In the genomic region with DNA sequence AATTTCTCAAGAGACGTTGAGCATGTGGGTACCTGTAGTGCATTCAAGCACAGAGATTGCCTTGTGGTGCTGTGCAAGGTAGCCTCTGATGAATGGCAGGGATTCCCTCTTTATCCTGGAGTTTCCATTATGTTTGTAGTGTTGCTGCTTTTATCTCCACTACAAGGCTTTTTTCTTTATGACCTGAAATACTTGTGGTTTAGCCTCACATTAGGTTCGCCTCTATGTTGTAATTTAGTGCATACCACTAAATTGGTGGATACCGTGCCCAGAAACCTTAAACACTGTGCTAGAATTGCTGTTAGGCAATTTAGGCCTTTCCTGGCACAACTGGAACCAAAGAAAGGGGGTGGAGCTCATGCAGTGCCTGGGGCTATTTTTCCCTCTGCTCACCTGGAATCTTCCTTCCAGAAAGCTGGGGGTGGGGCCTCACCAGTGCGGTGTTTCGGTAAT, we compare ENCODE assay signal across 12 cellular contexts.
DNase-seq lines count a peak whose midpoint lies in the region; ATAC-seq lines count a peak whose summit lies in the region.
"Had no signal": no experiment of that assay in that cellular context is flagged by ENCODE, and none has a peak within 500 bp of the region (broad histone marks: within the 10 kb centered on the region; RNA-seq: fewer than 3 reads in every experiment).

No MANE protein-coding gene starts in this region.

- peaks cover 2% of the 10 kb centered on the region for H3K4me1 ChIP-seq in mesenchymal stem cell (ENCODE audit: control insufficient read depth, insufficient read depth, low read depth, low read length)

- H3K4me2 ChIP-seq in mesenchymal stem cell (ENCODE audit: low read length, poor library complexity, severe bottlenecking), result no peak overlapping the region

- no peak overlapping the region for H3K14ac ChIP-seq in mesenchymal stem cell (ENCODE audit: low read length in 2 of 2)

- peaks cover 14 to 22% of the 10 kb centered on the region in 2 donors for H3K4me1 Mint-ChIP-seq in natural killer cell treated with Interleukin-12 subunit alpha and Interleukin-12 subunit beta and Interleukin-15 and Interleukin-18, amount 100 ng/mL, for 72 hours (ENCODE audit: low read depth in 2 of 2)

- H3K23ac ChIP-seq in mesenchymal stem cell (ENCODE audit: low read length in 2 of 2), result no peak overlapping the region

- no peak overlapping the region for H3K4me3 ChIP-seq in mesenchymal stem cell (ENCODE audit: insufficient read depth in 1 of 2, low read depth in 1 of 2, low read length in 2 of 2)
- H3K4me3 ChIP-seq: pancreas had no signal

- DNase-seq in EH (ENCODE audit: low read depth) (peak; percentile 70), NCI-H187 treated with DMSO at 0.1 percent for 48 hours (lab: John Stamatoyannopoulos, UW) (peak; percentile 96), caudate nucleus (lab: John Stamatoyannopoulos, UW) (no peak), mesenchymal stem cell (peak; percentile 87), Right ventricle myocardium inferior (ENCODE audit: missing footprints) (no peak), inferior parietal cortex (ENCODE audit: extremely low spot score) (no peak)
- DNase-seq in natural killer cell treated with Interleukin-12 subunit alpha and Interleukin-12 subunit beta and Interleukin-15 and Interleukin-18, amount 100 ng/mL, for 72 hours (ENCODE audit: low spot score), result no peak
- DNase-seq: activated CD4-positive, alpha-beta T cell treated with anti-CD3 and anti-CD28 coated beads, Interleukin-2, amount 50 U/mL, for 4 hours; NCI-H774; pancreas had no signal

- H2BK5ac ChIP-seq in mesenchymal stem cell (ENCODE audit: low read depth, low read length, poor library complexity, severe bottlenecking), result no peak overlapping the region

- H3K4ac ChIP-seq in mesenchymal stem cell (ENCODE audit: low read depth in 1 of 2, low read length in 2 of 2), result no peak overlapping the region

- H3K9me3 Mint-ChIP-seq in natural killer cell treated with Interleukin-12 subunit alpha and Interleukin-12 subunit beta and Interleukin-15 and Interleukin-18, amount 100 ng/mL, for 72 hours, result no peaks in the 10 kb centered on the region
- H3K9me3 Mint-ChIP-seq: stimulated activated naive CD8-positive, alpha-beta T cell treated with anti-CD3 and anti-CD28 coated beads, Interleukin-15, Interleukin-2, amounts not matched to agents 100 ng/mL and 50 ng/mL, for 24 hours had no signal

- no peak overlapping the region for H2BK12ac ChIP-seq in mesenchymal stem cell (ENCODE audit: low read length in 2 of 2)

- no peak overlapping the region for H3K18ac ChIP-seq in mesenchymal stem cell (ENCODE audit: low read depth in 1 of 2, low read length in 2 of 2)

- no peaks in the 10 kb centered on the region for H3K9me3 ChIP-seq in mesenchymal stem cell (ENCODE audit: control insufficient read depth, low read length)
- H3K9me3 ChIP-seq: pancreas had no signal

- H3K36me3 Mint-ChIP-seq in natural killer cell treated with Interleukin-12 subunit alpha and Interleukin-12 subunit beta and Interleukin-15 and Interleukin-18, amount 100 ng/mL, for 72 hours, result no peaks in the 10 kb centered on the region

- H4K91ac ChIP-seq in mesenchymal stem cell (ENCODE audit: low read length), result no peak overlapping the region

- ATAC-seq in natural killer cell treated with Interleukin-12 subunit alpha and Interleukin-12 subunit beta and Interleukin-15 and Interleukin-18, amount 100 ng/mL, for 72 hours, result no peak
- ATAC-seq in Right ventricle myocardium inferior (no peak), GM18867 (IDR thresholded peaks at IDR 0.05; ENCODE audit: unreplicated experiment) (no peak)

- WGBS in mesenchymal stem cell, result 66% methylated on average over 5 of the region's 5 CpGs

- H4K8ac ChIP-seq in mesenchymal stem cell (ENCODE audit: low read length), result no peak overlapping the region

- H3K9ac ChIP-seq in mesenchymal stem cell (ENCODE audit: low read length), result peak overlapping the region; percentile 41

- no peak overlapping the region for H3K27ac Mint-ChIP-seq in natural killer cell treated with Interleukin-12 subunit alpha and Interleukin-12 subunit beta and Interleukin-15 and Interleukin-18, amount 100 ng/mL, for 72 hours
- H3K27ac Mint-ChIP-seq: stimulated activated naive CD8-positive, alpha-beta T cell treated with anti-CD3 and anti-CD28 coated beads, Interleukin-15, Interleukin-2, amounts not matched to agents 100 ng/mL and 50 ng/mL, for 24 hours had no signal

- no peak overlapping the region for H2BK120ac ChIP-seq in mesenchymal stem cell (ENCODE audit: low read depth, low read length)

- no peak overlapping the region for H2BK15ac ChIP-seq in mesenchymal stem cell (ENCODE audit: low read depth, poor library complexity, severe bottlenecking)

- intact Hi-C loops in Right ventricle myocardium inferior (cut with DNase I), result no loop called here

- no peaks in the 10 kb centered on the region for H3K27me3 Mint-ChIP-seq in natural killer cell treated with Interleukin-12 subunit alpha and Interleukin-12 subunit beta and Interleukin-15 and Interleukin-18, amount 100 ng/mL, for 72 hours
- H3K27me3 Mint-ChIP-seq: stimulated activated naive CD8-positive, alpha-beta T cell treated with anti-CD3 and anti-CD28 coated beads, Interleukin-15, Interleukin-2, amounts not matched to agents 100 ng/mL and 50 ng/mL, for 24 hours had no signal

- H3K36me3 ChIP-seq in mesenchymal stem cell (ENCODE audit: control insufficient read depth in 1 of 2, insufficient read depth in 2 of 2, low read depth in 1 of 2, low read length in 2 of 2), result no peaks in the 10 kb centered on the region
- H3K36me3 ChIP-seq: pancreas had no signal

- H3K79me1 ChIP-seq in mesenchymal stem cell (replicated peaks; ENCODE audit: low read length, poor library complexity, severe bottlenecking), result peaks cover 5% of the 10 kb centered on the region

- no peaks in the 10 kb centered on the region for H3K27me3 ChIP-seq in mesenchymal stem cell (ENCODE audit: control insufficient read depth in 1 of 2, insufficient read depth in 1 of 2, low read length in 2 of 2)
- H3K27me3 ChIP-seq: pancreas had no signal

- H3K27ac ChIP-seq in caudate nucleus (ENCODE audit: low read depth, low read length), result peak overlapping the region; percentile 93
- H3K27ac ChIP-seq in mesenchymal stem cell (ENCODE audit: low read length, poor library complexity, severe bottlenecking), result no peak overlapping the region
- H3K27ac ChIP-seq: pancreas had no signal

- no peak overlapping the region for H2AFZ ChIP-seq in mesenchymal stem cell (ENCODE audit: low read depth, low read length)

- no peak overlapping the region for H2AK5ac ChIP-seq in mesenchymal stem cell (ENCODE audit: low read length, severe bottlenecking)

- H3K4me3 Mint-ChIP-seq in natural killer cell treated with Interleukin-12 subunit alpha and Interleukin-12 subunit beta and Interleukin-15 and Interleukin-18, amount 100 ng/mL, for 72 hours, result no peak overlapping the region
- H3K4me3 Mint-ChIP-seq: stimulated activated naive CD8-positive, alpha-beta T cell treated with anti-CD3 and anti-CD28 coated beads, Interleukin-15, Interleukin-2, amounts not matched to agents 100 ng/mL and 50 ng/mL, for 24 hours had no signal

Comparison
In these comparisons a context has a peak if more than half of its experiments do, and no peak if none do; other contexts are left out.
1. DNase-seq: peak in EH (single experiment), NCI-H187 treated with DMSO at 0.1 percent for 48 hours (single experiment) and mesenchymal stem cell (single experiment); none in caudate nucleus (0 of 61), natural killer cell treated with Interleukin-12 subunit alpha and Interleukin-12 subunit beta and Interleukin-15 and Interleukin-18, amount 100 ng/mL, for 72 hours (single experiment), Right ventricle myocardium inferior (single experiment) and inferior parietal cortex (single experiment).